ENCODE assay signal across 1 cellular context in the genomic region with DNA sequence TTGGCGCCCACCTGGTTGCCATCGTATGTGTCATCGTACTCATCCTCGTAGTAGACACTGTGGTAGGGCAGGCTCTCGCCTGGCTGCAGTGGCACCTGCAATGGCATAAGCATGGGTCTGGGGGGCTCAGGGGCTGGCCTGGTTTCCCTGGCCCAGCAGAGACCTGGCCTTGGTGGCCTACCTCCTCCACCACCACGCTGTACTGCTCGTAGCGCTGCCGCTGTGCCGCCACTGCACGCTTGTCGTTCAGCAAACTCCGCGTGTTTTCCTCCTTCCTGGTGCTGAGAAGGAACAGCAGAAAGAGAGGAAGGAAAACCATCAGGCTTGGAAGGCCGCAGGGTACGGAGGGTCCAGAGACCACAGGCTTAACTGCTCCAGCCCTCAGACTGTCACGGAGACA.
TF ChIP-seq lines count a peak whose summit lies in the region.

No MANE protein-coding gene starts in this region.

TF ChIP-seq in IMR-90, 13 proteins besides CTCF, POLR2A, EP300 and RAD21:
- no peak for TF ChIP-seq USF2 (IDR thresholded peaks at IDR 0.05; ENCODE audit: low read depth, low read length)
